20 cellular contexts compared by ENCODE assay signal in the genomic region with DNA sequence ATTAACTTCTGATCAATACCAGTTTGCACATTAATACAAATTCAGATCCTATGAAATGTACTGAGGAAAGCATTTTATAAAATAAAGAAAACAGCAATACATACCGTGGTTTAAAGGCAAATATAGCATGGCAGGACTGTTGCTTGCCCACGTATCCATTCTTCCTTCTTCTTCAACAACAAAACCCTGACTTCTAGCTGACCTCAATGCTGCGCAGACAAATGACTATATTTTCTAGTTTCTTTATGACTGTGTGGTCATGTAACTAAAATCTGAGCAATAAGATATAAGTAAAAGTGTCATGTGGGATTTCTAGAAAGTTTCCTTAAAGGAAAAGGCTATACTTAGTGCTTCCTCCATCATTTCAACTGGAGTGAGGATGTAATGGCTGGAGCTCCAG.
"Had no signal": no experiment of that assay in that cellular context is flagged by ENCODE, and none has a peak within 500 bp of the region (broad histone marks: within the 10 kb centered on the region; RNA-seq: fewer than 3 reads in every experiment).

No MANE protein-coding gene starts in this region.

- H3K27me3 Mint-ChIP-seq: progenitor cell of endocrine pancreas, type B pancreatic cell had no signal

- H3K27ac ChIP-seq: heart left ventricle, pancreas, suprapubic skin, thyroid gland, uterus had no signal

- H3K4me3 Mint-ChIP-seq: naive B cell, nephron, type B pancreatic cell had no signal

- H3K4me1 ChIP-seq: heart left ventricle, pancreas, suprapubic skin, thyroid gland, uterus had no signal

- FAIRE-seq: endometrium, frontal cortex, pancreas, small intestine had no signal

- H3K9me3 ChIP-seq: pancreas, thyroid gland had no signal

- H3K4me3 ChIP-seq: heart left ventricle, pancreas, suprapubic skin, thyroid gland, uterus had no signal

- ATAC-seq: esophagus mucosa, heart left ventricle, pancreas, right cardiac atrium had no signal

- H3K9me3 Mint-ChIP-seq: type B pancreatic cell had no signal

- H3K27me3 ChIP-seq: heart left ventricle, pancreas, suprapubic skin, thyroid gland, uterus had no signal

- DNase-seq: effector memory CD4-positive, alpha-beta T cell; heart left ventricle; hippocampal formation; mesendoderm; naive B cell; occipital lobe; pancreas; right cardiac atrium; small intestine; stimulated activated CD4-positive, alpha-beta T cell treated with anti-CD3 and anti-CD28 coated beads, Interleukin-12 subunit alpha, Interleukin-12 subunit beta, amount 100 ng/mL, for 4 hours; stimulated activated naive CD4-positive, alpha-beta T cell treated with Interleukin-2 at 50 U/mL for 16 hours; thyroid gland; uterus had no signal

- H3K36me3 ChIP-seq: heart left ventricle, pancreas, suprapubic skin, thyroid gland, uterus had no signal

- H3K27ac Mint-ChIP-seq: nephron, progenitor cell of endocrine pancreas, type B pancreatic cell had no signal
